Comparison of ENCODE assay signal across 9 cellular contexts in the genomic region with DNA sequence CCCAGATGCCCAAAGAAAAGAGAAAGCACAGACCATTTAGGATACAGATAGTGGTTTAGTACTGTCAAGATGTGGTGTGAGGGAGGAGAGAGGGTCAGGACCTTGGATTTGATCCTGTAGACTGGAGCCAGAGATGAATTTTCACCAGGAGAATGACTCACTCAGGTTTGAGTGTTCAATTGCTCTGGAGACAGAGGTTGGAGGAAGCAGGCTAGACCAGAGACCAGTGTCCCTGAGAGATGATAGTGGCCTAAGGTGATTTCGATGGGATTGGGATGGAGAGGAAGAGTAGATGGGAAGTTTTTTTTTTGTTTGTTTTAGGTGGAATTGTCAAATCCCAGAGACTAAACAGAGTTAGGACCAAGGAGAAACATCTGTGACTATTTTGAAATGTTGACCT. TPM values are rescaled to one million over a fixed set of nuclear protein-coding genes. Genes with fewer than 3 reads are reported as not detected.
A peak's percentile ranks its signal among the peaks of the same experiment; 100 is the strongest.
DNase-seq lines count a peak whose midpoint lies in the region; ATAC-seq and TF ChIP-seq lines count a peak whose summit lies in the region.
"Had no signal": no experiment of that assay in that cellular context is flagged by ENCODE, and none has a peak within 500 bp of the region (broad histone marks: within the 10 kb centered on the region; RNA-seq: fewer than 3 reads in every experiment).

No MANE protein-coding gene starts in this region.

- 71% methylated on average over 1 of the region's 1 CpG for WGBS in right cardiac atrium
- 86 to 89% methylated on average over 1 of the region's 1 CpG for WGBS in tibial nerve, 2 donors

- peak overlapping the region; percentile 99 for H3K27ac Mint-ChIP-seq in activated T-cell treated with anti-CD3 and anti-CD28 coated beads, Interleukin-2, amount 50 U/mL, for 72 hours
- H3K27ac Mint-ChIP-seq in activated B cell treated with CpG ODN at 0.5 μM for 24 hours: no peak overlapping the region

- peak overlapping the region; percentile 92 to 99 for H3K4me3 Mint-ChIP-seq in activated T-cell treated with anti-CD3 and anti-CD28 coated beads, Interleukin-2, amount 50 U/mL, for 72 hours
- peak overlapping the region; percentile 86 for H3K4me3 Mint-ChIP-seq in activated B cell treated with CpG ODN at 0.5 μM for 24 hours

- POLR2A ChIA-PET in activated B cell treated with CpG ODN at 0.5 μM for 24 hours (lab: Charles Lee): no interaction called here

- H3K9me3 ChIP-seq in right cardiac atrium (ENCODE audit: control insufficient read depth, low read length) (no peaks in the 10 kb centered on the region), tibial nerve (no peaks in the 10 kb centered on the region)

- no peak for TF ChIP-seq POLR2A in tibial nerve (IDR thresholded peaks at IDR 0.05)

- no peak for TF ChIP-seq EP300 in tibial nerve (IDR thresholded peaks at IDR 0.05)

- H3K27ac ChIP-seq in right cardiac atrium (ENCODE audit: low read length) (peak overlapping the region; percentile 36), tibial nerve (peak overlapping the region in 3 of 4 donors; percentile 21 to 97 (median 53))

- DNase-seq in activated T-cell treated with anti-CD3 and anti-CD28 coated beads, Interleukin-2, amount 50 U/mL, for 72 hours: no peak
- DNase-seq in activated T-cell treated with anti-CD3 and anti-CD28 coated beads for 4 hours: no peak
- DNase-seq in activated B cell treated with CpG ODN at 0.5 μM for 24 hours: no peak
- no peak for DNase-seq in right cardiac atrium
- no peak for DNase-seq in tibial nerve (ENCODE audit: low spot score in 2 of 2)
- no peak for DNase-seq in stimulated activated CD8-positive, alpha-beta memory T cell treated with anti-CD3 and anti-CD28 coated beads, Interleukin-4, amount 100 ng/mL, for 48 hours
- DNase-seq in NCI-H1417 treated with DMSO at 0.1 percent for 48 hours (lab: John Stamatoyannopoulos, UW): no peak
- no peak for DNase-seq in NCI-H1417 (lab: John Stamatoyannopoulos, UW)
- DNase-seq: DMS 273 treated with DMSO at 0.1 percent for 48 hours had no signal

- no peak for ATAC-seq in activated T-cell treated with anti-CD3 and anti-CD28 coated beads, Interleukin-2, amount 50 U/mL, for 72 hours (replicated peaks in 1 of 2)
- no peak for ATAC-seq in activated B cell treated with CpG ODN at 0.5 μM for 24 hours (ENCODE audit: low read depth)
- no peak for ATAC-seq in right cardiac atrium

- H3K27me3 ChIP-seq in right cardiac atrium (ENCODE audit: control insufficient read depth, insufficient read depth): no peaks in the 10 kb centered on the region
- H3K27me3 ChIP-seq in tibial nerve: no peaks in the 10 kb centered on the region

- H3K27me3 Mint-ChIP-seq in activated T-cell treated with anti-CD3 and anti-CD28 coated beads, Interleukin-2, amount 50 U/mL, for 72 hours (ENCODE audit: low read depth): no peaks in the 10 kb centered on the region
- no peaks in the 10 kb centered on the region for H3K27me3 Mint-ChIP-seq in activated B cell treated with CpG ODN at 0.5 μM for 24 hours

- H3K36me3 Mint-ChIP-seq in activated T-cell treated with anti-CD3 and anti-CD28 coated beads, Interleukin-2, amount 50 U/mL, for 72 hours (ENCODE audit: insufficient read depth in 2 of 2): peaks cover 10 to 33% of the 10 kb centered on the region in 2 donors
- peaks cover 44% of the 10 kb centered on the region for H3K36me3 Mint-ChIP-seq in activated B cell treated with CpG ODN at 0.5 μM for 24 hours (ENCODE audit: low read depth)

- no peaks in the 10 kb centered on the region for H3K9me3 Mint-ChIP-seq in activated T-cell treated with anti-CD3 and anti-CD28 coated beads, Interleukin-2, amount 50 U/mL, for 72 hours
- no peaks in the 10 kb centered on the region for H3K9me3 Mint-ChIP-seq in activated B cell treated with CpG ODN at 0.5 μM for 24 hours

- H3K4me1 ChIP-seq in right cardiac atrium (ENCODE audit: control insufficient read depth, insufficient read depth, low read length) (peaks cover 6% of the 10 kb centered on the region), tibial nerve (peaks cover 0 to 56% (median 28%) of the 10 kb centered on the region in 4 donors)

- peak overlapping the region; percentile 5 for H3K4me3 ChIP-seq in right cardiac atrium (ENCODE audit: low read length)
- no peak overlapping the region for H3K4me3 ChIP-seq in tibial nerve

- TF ChIP-seq CTCF in activated B cell treated with CpG ODN at 0.5 μM for 24 hours (IDR thresholded peaks at IDR 0.05) (no peak), tibial nerve (IDR thresholded peaks at IDR 0.05) (no peak)

- CTCF ChIA-PET in activated B cell treated with CpG ODN at 0.5 μM for 24 hours (lab: Charles Lee): interaction anchor here (1.3 kb wide), 1 partner anchor 191 kb away, joined by 3 read pairs; no protein-coding TSS in a partner anchor

- peaks cover 57% of the 10 kb centered on the region for H3K4me1 Mint-ChIP-seq in activated T-cell treated with anti-CD3 and anti-CD28 coated beads, Interleukin-2, amount 50 U/mL, for 72 hours (ENCODE audit: low read depth)
- peaks cover 56% of the 10 kb centered on the region for H3K4me1 Mint-ChIP-seq in activated B cell treated with CpG ODN at 0.5 μM for 24 hours

- intact Hi-C loops in activated B cell treated with CpG ODN at 0.5 μM for 24 hours (cut with micrococcal nuclease) (loop anchor here (10.0 kb wide), 2 partner anchors 701 to 989 kb away; partner anchors contain the start of genes ANKRD27, GPI and RGS9BP), right cardiac atrium (cut with DNase I) (loop anchor here in 1 of 4 donors (10.0 kb wide), 1 partner anchor 71 kb away; the partner anchor contains the start of gene CEBPA)

- peaks cover 0 to 13% (median 0%) of the 10 kb centered on the region in 3 donors for H3K36me3 ChIP-seq in tibial nerve

RNA-seq across cellular contexts. Expression of gene CEBPG, which starts 2.3 kb away (rescaled TPM):
- 10 to 100 TPM; 50.8 to 52.1 TPM for total RNA-seq in activated T-cell treated with anti-CD3 and anti-CD28 coated beads, Interleukin-2, amount 50 U/mL, for 72 hours
- total RNA-seq in activated B cell treated with CpG ODN at 0.5 μM for 24 hours (30.6 and 32.0 TPM in 2 replicates), right cardiac atrium (10 to 100 TPM; 13.1 to 18.3 (median 15.7) TPM), tibial nerve (10 to 100 TPM; 15.5 to 18.6 (median 16.7) TPM)
- 12.7 TPM for polyA plus RNA-seq in right cardiac atrium
